ENCODE assay signal across 24 cellular contexts in the genomic region with DNA sequence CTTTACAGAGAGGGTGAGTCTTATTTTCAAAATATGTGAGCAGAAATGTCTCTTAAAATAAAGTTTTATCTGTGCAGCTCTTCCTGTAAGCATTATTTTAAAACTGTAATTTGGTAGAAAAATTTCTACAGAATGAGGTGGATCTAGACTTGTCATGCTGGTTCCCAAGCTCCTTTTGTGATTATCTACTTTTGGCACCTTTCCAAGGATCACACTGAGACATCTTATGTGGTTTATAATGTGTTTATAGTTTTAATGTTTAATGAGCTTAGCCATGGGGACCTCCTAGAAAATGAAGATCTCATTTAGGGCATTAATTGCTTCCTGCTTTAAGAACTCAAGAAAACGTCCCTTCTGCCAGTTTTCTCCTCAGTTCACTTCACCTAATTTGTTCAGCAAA.
DNase-seq lines count a peak whose midpoint lies in the region; ATAC-seq and TF ChIP-seq lines count a peak whose summit lies in the region.
"Had no signal": no experiment of that assay in that cellular context is flagged by ENCODE, and none has a peak within 500 bp of the region (broad histone marks: within the 10 kb centered on the region; RNA-seq: fewer than 3 reads in every experiment).

No MANE protein-coding gene starts in this region.

- no peaks in the 10 kb centered on the region for H3K9me3 Mint-ChIP-seq in Caco-2 (ENCODE audit: unreplicated experiment)

- H3K9me3 ChIP-seq in mammary epithelial cell (replicated peaks; ENCODE audit: insufficient read depth, low read length) (no peaks in the 10 kb centered on the region), Caco-2 (no peaks in the 10 kb centered on the region)
- H3K9me3 ChIP-seq: MG63, SJCRH30 had no signal

- no peak overlapping the region for H3K27ac ChIP-seq in mammary epithelial cell (ENCODE audit: insufficient read depth, low read depth, low read length)
- H3K27ac ChIP-seq: BLaER1, PC-9, SJCRH30 had no signal

- POLR2A ChIA-PET in Caco-2 (lab: Charles Lee) = no interaction called here

- in situ Hi-C loops in mammary epithelial cell (cut with MboI; ENCODE audit: low sequenced_read_pairs in 2 of 2) = no loop called here

- intact Hi-C loops in mammary epithelial cell (cut with micrococcal nuclease) (no loop called here), Caco-2 (cut with micrococcal nuclease; ENCODE audit: unreplicated experiment) (no loop called here)

- no peak for TF ChIP-seq CTCF in mammary epithelial cell (conservative IDR thresholded peaks at IDR 0.05 in 1 of 2, IDR thresholded peaks at IDR 0.05 in 1 of 2; ENCODE audit: extremely low read depth in 1 of 2, insufficient read depth in 1 of 2, low read depth in 1 of 2, low read length in 2 of 2)
- TF ChIP-seq CTCF in Caco-2 (IDR thresholded peaks at IDR 0.05; ENCODE audit: insufficient read depth in 1 of 2, low read depth in 1 of 2, low read length in 1 of 2, severe bottlenecking in 1 of 2, unreplicated experiment in 1 of 2) = no peak

- H3K36me3 ChIP-seq in mammary epithelial cell (ENCODE audit: insufficient read depth, low read length) (no peaks in the 10 kb centered on the region), Caco-2 (ENCODE audit: control insufficient read depth, insufficient read depth, low read length) (no peaks in the 10 kb centered on the region)
- H3K36me3 ChIP-seq: BLaER1, MG63, SJCRH30 had no signal

- H3K4me1 ChIP-seq in mammary epithelial cell (ENCODE audit: insufficient read depth, low read length) = peaks cover 3% of the 10 kb centered on the region
- 0 out of 2 replicates have a peak, but pooled peaks cover 5% of the 10 kb centered on the region for H3K4me1 ChIP-seq in Caco-2
- H3K4me1 ChIP-seq: BLaER1, SJCRH30 had no signal

- no peak overlapping the region for H3K4me3 Mint-ChIP-seq in Caco-2 (ENCODE audit: unreplicated experiment)
- H3K4me3 Mint-ChIP-seq: CD4-positive, CD25-positive, alpha-beta regulatory T cell; T-cell had no signal

- H2AFZ ChIP-seq in mammary epithelial cell (ENCODE audit: low read depth, low read length) = no peak overlapping the region
- H2AFZ ChIP-seq: PC-9 had no signal

- H3K27ac Mint-ChIP-seq in Caco-2 (ENCODE audit: unreplicated experiment) = no peak overlapping the region
- H3K27ac Mint-ChIP-seq: CD4-positive, CD25-positive, alpha-beta regulatory T cell; T-cell had no signal

- H3K79me2 ChIP-seq in mammary epithelial cell (ENCODE audit: insufficient read depth, low read length) = no peaks in the 10 kb centered on the region

- H3K27me3 Mint-ChIP-seq in Caco-2 (ENCODE audit: insufficient read depth, unreplicated experiment) = peaks cover 1% of the 10 kb centered on the region

- no peaks in the 10 kb centered on the region for H3K36me3 Mint-ChIP-seq in Caco-2 (ENCODE audit: insufficient read depth, unreplicated experiment)
- H3K36me3 Mint-ChIP-seq: CD4-positive, CD25-positive, alpha-beta regulatory T cell; T-cell had no signal

- no peak for ATAC-seq in SK-N-SH treated with all-trans-retinoic acid at 6 μM for 48 hours
- ATAC-seq: Right ventricle myocardium inferior, T-cell had no signal

- CTCF ChIA-PET in mammary epithelial cell (lab: Charles Lee; ENCODE audit: low non-redundant PET) (no interaction called here), Caco-2 (lab: Charles Lee) (no interaction called here)

- no TSS peak for BruUV-seq in mammary epithelial cell (replicated peaks; lab: Mats Ljungman, UMichigan)
- no TSS peak for BruUV-seq in Caco-2 (replicated peaks; lab: Mats Ljungman, UMichigan)

- H3K4me1 Mint-ChIP-seq in Caco-2 (ENCODE audit: low read depth, unreplicated experiment) = no peaks in the 10 kb centered on the region
- H3K4me1 Mint-ChIP-seq: CD4-positive, CD25-positive, alpha-beta regulatory T cell; T-cell had no signal

- DNase-seq in NCI-H2029 (lab: John Stamatoyannopoulos, UW) = peak; percentile 7
- no peak for DNase-seq in NCI-H2029 treated with DMSO at 0.1 percent for 48 hours (lab: John Stamatoyannopoulos, UW)
- DNase-seq in COR-L47 (lab: John Stamatoyannopoulos, UW) = peak; percentile 2
- peak; percentile 84 for DNase-seq in NCI-H748 (lab: John Stamatoyannopoulos, UW; ENCODE audit: unreplicated experiment)
- DNase-seq in mammary epithelial cell = peak; percentile 9
- DNase-seq in Caco-2 = no peak
- DNase-seq in NCI-H187 treated with DMSO at 0.1 percent for 48 hours (lab: John Stamatoyannopoulos, UW) = no peak
- DNase-seq: 8988T; CD4-positive, CD25-positive, alpha-beta regulatory T cell; DMS153; KBM-7; MG63; NCI-H1105 treated with DMSO at 0.1 percent for 48 hours; NCI-H146; NCI-H2081; NCI-H2171 treated with DMSO at 0.1 percent for 48 hours; NCI-H446; NCI-H526 treated with DMSO at 0.1 percent for 48 hours; PC-9; T-cell had no signal

- whole genome bisulfite sequencing in mammary epithelial cell (ENCODE audit: low coverage, missing lambda C conversion rate) = 53% methylated on average over 1 of the region's 1 CpG

- H3K9ac ChIP-seq in mammary epithelial cell (ENCODE audit: insufficient read depth, low read length) = no peak overlapping the region
- H3K9ac ChIP-seq: BLaER1 had no signal

- H4K20me1 ChIP-seq in mammary epithelial cell (ENCODE audit: insufficient read depth, low read length) = no peaks in the 10 kb centered on the region
- H4K20me1 ChIP-seq: BLaER1 had no signal

- H3K27me3 ChIP-seq in mammary epithelial cell (ENCODE audit: insufficient read depth, low read length) (no peaks in the 10 kb centered on the region), Caco-2 (replicated peaks; ENCODE audit: control insufficient read depth, insufficient read depth, low read length) (no peaks in the 10 kb centered on the region)
- H3K27me3 ChIP-seq: BLaER1, MG63, SJCRH30 had no signal

- H3K4me3 ChIP-seq in mammary epithelial cell (replicated peaks in 1 of 3; ENCODE audit: insufficient read depth in 1 of 3, low read depth in 2 of 3, low read length in 3 of 3) (no peak overlapping the region), Caco-2 (ENCODE audit: low read depth, low read length) (no peak overlapping the region)
- H3K4me3 ChIP-seq: BLaER1, MG63, PC-9, SJCRH30 had no signal

- no peak overlapping the region for H3K4me2 ChIP-seq in mammary epithelial cell (ENCODE audit: insufficient read depth, low read depth, low read length)
- H3K4me2 ChIP-seq: BLaER1, PC-9 had no signal

- dilution Hi-C loops in mammary epithelial cell (cut with HindIII; ENCODE audit: low sequenced_read_pairs) = no loop called here

TF ChIP-seq in SK-N-SH treated with all-trans-retinoic acid at 6 μM for 48 hours, 23 proteins besides CTCF, POLR2A, EP300 and RAD21:
- no peak for TF ChIP-seq ZNF70 (CRISPR knock-in tag; IDR thresholded peaks at IDR 0.05)

Comparison
In these comparisons a context has a peak if more than half of its experiments do, and no peak if none do; other contexts are left out.
1. DNase-seq: peak in NCI-H2029 (single experiment), COR-L47 (single experiment), NCI-H748 (single experiment) and mammary epithelial cell (single experiment); none in NCI-H2029 treated with DMSO at 0.1 percent for 48 hours (single experiment), Caco-2 (0 of 2) and NCI-H187 treated with DMSO at 0.1 percent for 48 hours (single experiment).